Comparison of ENCODE assay signal across 8 cellular contexts in the genomic region with DNA sequence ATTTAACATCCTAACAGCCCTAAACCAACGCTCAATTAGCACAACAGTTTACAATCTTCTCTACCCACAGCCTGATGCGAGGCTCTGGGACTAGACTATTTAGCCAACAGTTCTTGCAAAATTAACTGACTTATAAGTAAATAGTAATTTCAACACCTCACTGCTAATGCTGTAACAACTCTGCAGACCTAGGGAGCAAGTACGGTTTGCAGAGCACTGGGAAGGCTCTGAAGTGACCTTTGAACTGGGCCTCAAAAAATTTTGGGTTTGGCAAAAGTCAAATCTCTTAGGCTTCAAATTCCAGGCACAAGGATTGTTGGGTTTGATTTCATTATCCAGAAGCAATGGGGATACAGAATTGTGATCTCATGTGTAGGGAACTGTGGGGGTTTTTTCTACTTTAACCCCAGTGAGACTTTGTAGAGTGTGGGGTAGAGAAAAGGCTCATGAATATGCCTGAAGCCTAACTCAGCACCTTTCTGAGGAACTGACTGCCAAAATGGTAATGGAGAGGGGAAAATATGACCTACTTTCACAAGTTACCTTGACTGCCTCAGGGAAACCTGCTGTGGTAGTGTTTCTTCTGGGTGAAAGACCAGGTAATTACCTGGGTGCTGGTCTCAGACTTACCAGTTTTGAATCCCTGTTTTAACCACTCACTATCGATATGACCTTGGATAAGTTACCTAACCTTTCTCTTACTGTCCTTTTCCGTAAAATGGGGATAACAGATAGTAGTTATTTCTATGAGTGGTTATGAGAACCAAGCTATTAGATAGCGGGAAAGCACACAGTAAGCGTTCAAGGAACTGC. TPM values are rescaled to one million over a fixed set of nuclear protein-coding genes. Genes with fewer than 3 reads are reported as not detected.
DNase-seq lines count a peak whose midpoint lies in the region; ATAC-seq and TF ChIP-seq lines count a peak whose summit lies in the region.

No MANE protein-coding gene starts in this region.

- intact Hi-C loops in posterior vena cava (cut with DNase I), result no loop called here

- H3K4me3 Mint-ChIP-seq in HFFc6, result peak overlapping the region; percentile 97

- no peaks in the 10 kb centered on the region for H3K9me3 ChIP-seq in SJCRH30 (replicated peaks)

- H3K9me3 Mint-ChIP-seq in HFFc6, result no peaks in the 10 kb centered on the region

- peaks cover 34% of the 10 kb centered on the region for H3K4me1 Mint-ChIP-seq in HFFc6 (ENCODE audit: low read depth)

- H3K27ac ChIP-seq in SJCRH30, result peak overlapping the region; percentile 79; the same call in 1 of the 2 replicates
- H3K27ac ChIP-seq in skin epidermis, result peak overlapping the region in 20 of 21 experiments; percentile 79 to 98 (median 92)

- H3K27me3 ChIP-seq in SJCRH30, result no peaks in the 10 kb centered on the region

- peaks cover 23% of the 10 kb centered on the region for H3K36me3 ChIP-seq in SJCRH30

- ATAC-seq in GM19328 (IDR thresholded peaks at IDR 0.05; ENCODE audit: unreplicated experiment), result no peak

- no peak for TF ChIP-seq CTCF in HFFc6 (IDR thresholded peaks at IDR 0.05)

- H3K4me1 ChIP-seq in SJCRH30, result peaks cover 10% of the 10 kb centered on the region

- peak overlapping the region; percentile 95 for H3K27ac Mint-ChIP-seq in HFFc6

- H3K36me3 Mint-ChIP-seq in HFFc6 (ENCODE audit: low read depth), result peaks cover 31% of the 10 kb centered on the region

- H3K27me3 Mint-ChIP-seq in HFFc6 (ENCODE audit: insufficient read depth), result peaks cover 10% of the 10 kb centered on the region

- H3K4me3 ChIP-seq in SJCRH30, result peak overlapping the region; percentile 71
- peak overlapping the region in 5 of 7 experiments; percentile 52 to 63 (median 57) for H3K4me3 ChIP-seq in skin epidermis

- DNase-seq in HFFc6 (no peak), SJCRH30 (no peak), fibroblast of peridontal ligament (ENCODE audit: extremely low read depth) (peak; percentile 19), DMS79 treated with DMSO at 0.1 percent for 48 hours (lab: John Stamatoyannopoulos, UW) (no peak), posterior vena cava (ENCODE audit: low spot score) (no peak)
- no peak for DNase-seq in stimulated activated CD4-positive, alpha-beta T cell treated with anti-CD3 and anti-CD28 coated beads, Interleukin-4, amount 100 ng/mL, for 24 hours

RNA-seq across cellular contexts. Expression of a gene that starts 0.9 kb away (rescaled TPM):
- 10 to 100 TPM; 89.4 to 95.2 (median 93.0) TPM for total RNA-seq in HFFc6 (2021; fragmentation: NEBNext Ultra II Directional; extraction: Animal tissue kit (Norgen Biotek cat#: 25700))
- total RNA-seq in SJCRH30 (2014; rRNA removed; shearing (Covaris generic)), result 82.6 and 83.5 TPM in 2 replicates
- total RNA-seq in posterior vena cava, result 10 to 100 TPM; 44.8 to 45.3 TPM

RNA-seq across cellular contexts. Expression of a gene that starts 21.8 kb away (rescaled TPM):
- total RNA-seq in HFFc6 (2021; fragmentation: NEBNext Ultra II Directional; extraction: Animal tissue kit (Norgen Biotek cat#: 25700)), result 10 to 100 TPM; 12.5 to 15.7 (median 15.3) TPM
- total RNA-seq in SJCRH30 (2014; rRNA removed; shearing (Covaris generic)), result 8.8 and 11.3 TPM in 2 replicates
- 1 to 10 TPM; 7.5 to 8.3 TPM for total RNA-seq in posterior vena cava

RNA-seq across cellular contexts. Expression of a gene that starts 26.9 kb away (rescaled TPM):
- 1 to 10 TPM in 5 of 6 experiments, under 1 TPM in 1; 0.81 to 2.4 (median 2.2) TPM for total RNA-seq in HFFc6 (2021; fragmentation: NEBNext Ultra II Directional; extraction: Animal tissue kit (Norgen Biotek cat#: 25700))
- total RNA-seq in SJCRH30 (2014; rRNA removed; shearing (Covaris generic)), result 5.6 and 6.1 TPM in 2 replicates
- 1 to 10 TPM in 1 of 2 donors, under 1 TPM in 1; 0.33 to 1.1 TPM for total RNA-seq in posterior vena cava

RNA-seq across cellular contexts. Expression of a gene that starts 30.3 kb away (rescaled TPM):
- not detected for total RNA-seq in HFFc6 (2021; fragmentation: NEBNext Ultra II Directional; extraction: Animal tissue kit (Norgen Biotek cat#: 25700))
- total RNA-seq in SJCRH30 (2014; rRNA removed; shearing (Covaris generic)), result not detected in 2 replicates
- total RNA-seq in posterior vena cava, result not detected

RNA-seq across cellular contexts. Expression of a gene that starts 43.6 kb away (rescaled TPM):
- total RNA-seq in HFFc6 (2021; fragmentation: NEBNext Ultra II Directional; extraction: Animal tissue kit (Norgen Biotek cat#: 25700)), result 10 to 100 TPM; 18.5 to 23.7 (median 20.3) TPM
- total RNA-seq in SJCRH30 (2014; rRNA removed; shearing (Covaris generic)), result 8.7 and 9.9 TPM in 2 replicates
- total RNA-seq in posterior vena cava, result 10 to 100 TPM; 12.7 to 15.9 TPM
